Comparison of ENCODE assay signal across 17 cellular contexts in genomic region chr17:67506966-67507365, GRCh38.
A peak's percentile ranks its signal among the peaks of the same experiment; 100 is the strongest.
DNase-seq lines count a peak whose midpoint lies in the region; ATAC-seq and TF ChIP-seq lines count a peak whose summit lies in the region.
"Had no signal": no experiment of that assay in that cellular context is flagged by ENCODE, and none has a peak within 500 bp of the region (broad histone marks: within the 10 kb centered on the region; RNA-seq: fewer than 3 reads in every experiment).

No MANE protein-coding gene starts in this region.

- H3K4me2 ChIP-seq in Karpas-422 (ENCODE audit: low read depth, low read length, poor library complexity, severe bottlenecking) = no peak overlapping the region

- H3K27me3 ChIP-seq in AG04450 (ENCODE audit: control insufficient read depth, insufficient read depth, low read length) (no peaks in the 10 kb centered on the region), foreskin keratinocyte (no peaks in the 10 kb centered on the region), Karpas-422 (ENCODE audit: low read length) (no peaks in the 10 kb centered on the region)
- H3K27me3 ChIP-seq: heart left ventricle, thyroid gland had no signal

- H3K9ac ChIP-seq in Karpas-422 (ENCODE audit: low read length) = no peak overlapping the region

- no peaks in the 10 kb centered on the region for H3K4me1 ChIP-seq in foreskin keratinocyte
- H3K4me1 ChIP-seq in Karpas-422 (ENCODE audit: low read length) = no peaks in the 10 kb centered on the region

- peak overlapping the region; percentile 11 for H3K27ac ChIP-seq in AG04450 (ENCODE audit: low read depth, low read length)
- H3K27ac ChIP-seq in foreskin keratinocyte = no peak overlapping the region
- H3K27ac ChIP-seq in Karpas-422 (ENCODE audit: low read length) = no peak overlapping the region
- H3K27ac ChIP-seq: heart left ventricle, thyroid gland had no signal

- peaks cover 4 to 7% of the 10 kb centered on the region in 2 donors for H3K9me3 Mint-ChIP-seq in activated T-cell treated with anti-CD3 and anti-CD28 coated beads, Interleukin-2, amount 50 U/mL, for 72 hours

- H3K9me3 ChIP-seq in AG04450 (ENCODE audit: control insufficient read depth, insufficient read depth, low read length) (peaks cover 7% of the 10 kb centered on the region), Karpas-422 (ENCODE audit: low read length) (no peaks in the 10 kb centered on the region)
- H3K9me3 ChIP-seq: thyroid gland had no signal

- peaks cover 7 to 10% of the 10 kb centered on the region in 2 donors for H3K36me3 Mint-ChIP-seq in activated T-cell treated with anti-CD3 and anti-CD28 coated beads, Interleukin-2, amount 50 U/mL, for 72 hours (ENCODE audit: insufficient read depth in 2 of 2)

- no peaks in the 10 kb centered on the region for H3K27me3 Mint-ChIP-seq in activated T-cell treated with anti-CD3 and anti-CD28 coated beads, Interleukin-2, amount 50 U/mL, for 72 hours (ENCODE audit: low read depth)

- POLR2A ChIA-PET in AG04450 (lab: Yijun Ruan, JAX) = no interaction called here

- H3K27ac Mint-ChIP-seq in activated T-cell treated with anti-CD3 and anti-CD28 coated beads, Interleukin-2, amount 50 U/mL, for 72 hours = peak overlapping the region; percentile 67

- H3K4me3 ChIP-seq in AG04450 (ENCODE audit: low read depth, low read length) (no peak overlapping the region), Karpas-422 (ENCODE audit: low read length) (no peak overlapping the region)
- H3K4me3 ChIP-seq: GM12878, heart left ventricle, MG63, thyroid gland had no signal

- H4K20me1 ChIP-seq in Karpas-422 (ENCODE audit: insufficient read depth, low read depth, low read length) = peaks cover 3% of the 10 kb centered on the region; the same call in 1 of the 2 replicates

- H3K36me3 ChIP-seq in Karpas-422 (ENCODE audit: insufficient read depth, low read length) = no peaks in the 10 kb centered on the region
- H3K36me3 ChIP-seq: heart left ventricle, MG63, thyroid gland had no signal

- no peak for TF ChIP-seq CTCF in AG04450 (IDR thresholded peaks at IDR 0.05; ENCODE audit: low read depth, low read length)
- no peak for TF ChIP-seq CTCF in foreskin keratinocyte (conservative IDR thresholded peaks at IDR 0.05)

- no peak overlapping the region for H3K4me3 Mint-ChIP-seq in activated T-cell treated with anti-CD3 and anti-CD28 coated beads, Interleukin-2, amount 50 U/mL, for 72 hours

- H3K9me2 ChIP-seq in Karpas-422 (replicated peaks; ENCODE audit: insufficient read depth, low read length) = no peaks in the 10 kb centered on the region

- peak; percentile 25 to 35 for ATAC-seq in activated T-cell treated with anti-CD3 and anti-CD28 coated beads, Interleukin-2, amount 50 U/mL, for 72 hours (replicated peaks in 1 of 2)
- peak; percentile 69 for ATAC-seq in foreskin keratinocyte
- ATAC-seq: activated CD4-positive, CD25-positive, alpha-beta regulatory T cell treated with anti-CD3 and anti-CD28 coated beads, Interleukin-2, amount 50 U/mL, for 24 hours; GM12878; heart left ventricle; left lobe of liver had no signal

- CTCF ChIA-PET in AG04450 (lab: Charles Lee) = no interaction called here

- no peak overlapping the region for H2AFZ ChIP-seq in Karpas-422 (ENCODE audit: low read length)

- DNase-seq in AG04450 (ENCODE audit: low read depth, low spot score) = peak; percentile 60
- peak; percentile 65 for DNase-seq in EH (ENCODE audit: low read depth)
- no peak for DNase-seq in activated T-cell treated with anti-CD3 and anti-CD28 coated beads, Interleukin-2, amount 50 U/mL, for 72 hours
- DNase-seq in foreskin keratinocyte = peak in 1 of 2 donors; percentile 57
- no peak for DNase-seq in cerebellar cortex (ENCODE audit: low spot score)
- DNase-seq in Karpas-422 = no peak
- no peak for DNase-seq in NCI-H1694 treated with DMSO at 0.1 percent for 48 hours (lab: John Stamatoyannopoulos, UW)
- DNase-seq in amniotic stem cell (lab: John Stamatoyannopoulos, UW) = no peak
- DNase-seq: C1 segment of cervical spinal cord, heart left ventricle, MG63, NCI-H748 treated with DMSO at 0.1 percent for 48 hours, T-helper 1 cell, thyroid gland had no signal

- peaks cover 71% of the 10 kb centered on the region for H3K4me1 Mint-ChIP-seq in activated T-cell treated with anti-CD3 and anti-CD28 coated beads, Interleukin-2, amount 50 U/mL, for 72 hours (ENCODE audit: low read depth)

- H3K79me2 ChIP-seq in Karpas-422 (ENCODE audit: low read length) = no peaks in the 10 kb centered on the region

Comparison
In these comparisons a context has a peak if more than half of its experiments do, and no peak if none do; other contexts are left out.
1. DNase-seq: peak in AG04450 (single experiment) and EH (single experiment); none in activated T-cell treated with anti-CD3 and anti-CD28 coated beads, Interleukin-2, amount 50 U/mL, for 72 hours (0 of 2), cerebellar cortex (single experiment), Karpas-422 (single experiment), NCI-H1694 treated with DMSO at 0.1 percent for 48 hours (single experiment) and amniotic stem cell (single experiment).